13 cellular contexts compared by ENCODE assay signal in genomic region chr18:47981320-47981719, GRCh38.
"Had no signal": no experiment of that assay in that cellular context is flagged by ENCODE, and none has a peak within 500 bp of the region (broad histone marks: within the 10 kb centered on the region; RNA-seq: fewer than 3 reads in every experiment).

No MANE protein-coding gene starts in this region.

- ATAC-seq: naive thymus-derived CD4-positive, alpha-beta T cell; sciatic nerve; stimulated activated memory B cell treated with anti-CD40 and anti-IgM and Interleukin-4, amounts not matched to agents 10 μg/mL and 1 μg/mL and 100 μg/mL, for 72 hours had no signal

- H3K4me3 ChIP-seq: smooth muscle cell, testis had no signal

- H3K9me3 ChIP-seq: testis had no signal

- H3K27me3 ChIP-seq: testis had no signal

- H3K4me2 ChIP-seq: smooth muscle cell had no signal

- DNase-seq: activated B cell treated with CpG ODN at 0.5 μM for 24 hours; activated CD4-positive, alpha-beta memory T cell treated with anti-CD3 and anti-CD28 coated beads for 36 hours; activated CD4-positive, alpha-beta T cell treated with anti-CD3 and anti-CD28 coated beads for 4 hours; activated gamma-delta T cell treated with Interleukin-2 at 50 U/mL for 16 hours; activated T-cell treated with anti-CD3 and anti-CD28 coated beads for 4 hours; foreskin fibroblast; naive thymus-derived CD4-positive, alpha-beta T cell; stimulated activated CD4-positive, alpha-beta T cell treated with anti-CD3 and anti-CD28 coated beads, Interleukin-4, amount 100 ng/mL, for 1 hour; testis had no signal

- H3K27ac ChIP-seq: epithelial cell of prostate, testis had no signal

- H3K4me1 ChIP-seq: testis had no signal
